In the genomic region with DNA sequence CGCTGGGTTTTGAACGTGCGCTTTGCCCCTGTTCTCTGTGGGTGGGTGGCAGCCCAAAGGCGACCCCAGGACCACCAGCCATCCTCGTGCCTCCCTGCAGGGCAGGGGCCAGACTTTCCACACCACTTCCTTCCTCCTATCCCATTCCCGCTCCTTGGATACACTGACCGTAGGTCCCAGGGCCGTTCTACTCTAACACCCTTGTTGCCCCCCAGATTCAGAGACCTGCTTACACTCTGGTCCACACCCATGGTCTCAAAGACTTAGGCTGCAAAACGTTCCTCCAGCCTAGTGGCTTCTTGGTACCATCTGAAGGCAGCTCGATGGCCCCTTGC, we compare ENCODE assay signal across 14 cellular contexts. TPM values are rescaled to one million over a fixed set of nuclear protein-coding genes. Genes with fewer than 3 reads are reported as not detected.
DNase-seq lines count a peak whose midpoint lies in the region; ATAC-seq, FAIRE-seq and TF ChIP-seq lines count a peak whose summit lies in the region.
"Had no signal": no experiment of that assay in that cellular context is flagged by ENCODE, and none has a peak within 500 bp of the region (broad histone marks: within the 10 kb centered on the region; RNA-seq: fewer than 3 reads in every experiment).

No MANE protein-coding gene starts in this region.

- peak overlapping the region; percentile 9 for H3K4me2 ChIP-seq in parathyroid adenoma (ENCODE audit: low read length)

- H3K4me1 Mint-ChIP-seq in CD4-positive, alpha-beta T cell (ENCODE audit: low read depth), result peaks cover 6% of the 10 kb centered on the region

- no peak overlapping the region for H3K27ac ChIP-seq in CD4-positive, alpha-beta T cell (ENCODE audit: low read depth, low read length)
- H3K27ac ChIP-seq in esophagus muscularis mucosa (replicated peaks in 1 of 4) (no peak overlapping the region), parathyroid adenoma (no peak overlapping the region)

- peaks cover 83% of the 10 kb centered on the region for H3K27me3 Mint-ChIP-seq in CD4-positive, alpha-beta T cell

- no peaks in the 10 kb centered on the region for H3K79me2 ChIP-seq in parathyroid adenoma

- H2AFZ ChIP-seq in parathyroid adenoma, result peak overlapping the region; percentile 52

- H3K9me3 ChIP-seq in CD4-positive, alpha-beta T cell (ENCODE audit: control insufficient read depth, low read length), result no peaks in the 10 kb centered on the region
- H3K9me3 ChIP-seq in NT2/D1 (ENCODE audit: insufficient read depth, low read length) (no peaks in the 10 kb centered on the region), esophagus muscularis mucosa (no peaks in the 10 kb centered on the region), parathyroid adenoma (ENCODE audit: control insufficient read depth, low read length) (no peaks in the 10 kb centered on the region)

- H3K27me3 ChIP-seq in CD4-positive, alpha-beta T cell (ENCODE audit: control insufficient read depth, insufficient read depth, low read length), result peaks cover 58% of the 10 kb centered on the region
- H3K27me3 ChIP-seq in NT2/D1 (ENCODE audit: insufficient read depth, insufficient read length) (peaks cover 59% of the 10 kb centered on the region), esophagus muscularis mucosa (peaks cover 0 to 46% (median 9%) of the 10 kb centered on the region in 4 donors), parathyroid adenoma (ENCODE audit: control insufficient read depth, insufficient read depth, low read length) (peaks cover 3% of the 10 kb centered on the region)

- no peak for FAIRE-seq in H54 (lab: Jason Lieb, UNC)
- FAIRE-seq: D721Med, endometrium, GM12892, keratinocyte had no signal

- no peak for DNase-seq in CD4-positive, alpha-beta T cell
- no peak for DNase-seq in NT2/D1 (ENCODE audit: low read depth, low spot score)
- no peak for DNase-seq in esophagus muscularis mucosa (ENCODE audit: extremely low spot score)
- no peak for DNase-seq in H54 (ENCODE audit: insufficient read length, low spot score)
- DNase-seq in NCI-H510A (lab: John Stamatoyannopoulos, UW), result no peak
- DNase-seq in T-helper 9 cell, result no peak
- DNase-seq: NCI-H187 treated with DMSO at 0.1 percent for 48 hours had no signal

- ATAC-seq in CD4-positive, alpha-beta T cell (ENCODE audit: poor library complexity), result no peak
- no peak for ATAC-seq in GM21786 (IDR thresholded peaks at IDR 0.05; ENCODE audit: unreplicated experiment)

- H3K4me1 ChIP-seq in NT2/D1 (ENCODE audit: insufficient read depth, insufficient read length) (no peaks in the 10 kb centered on the region), esophagus muscularis mucosa (peaks cover 0 to 14% (median 7%) of the 10 kb centered on the region in 4 donors), parathyroid adenoma (no peaks in the 10 kb centered on the region)

- POLR2A ChIA-PET in CD4-positive, alpha-beta T cell (lab: Charles Lee), result no interaction called here

- no peak for TF ChIP-seq CTCF in CD4-positive, alpha-beta T cell (IDR thresholded peaks at IDR 0.05)
- no peak for TF ChIP-seq CTCF in esophagus muscularis mucosa (IDR thresholded peaks at IDR 0.05)
- no peak for TF ChIP-seq CTCF in parathyroid adenoma (IDR thresholded peaks at IDR 0.05)

- TF ChIP-seq POLR2A in esophagus muscularis mucosa (IDR thresholded peaks at IDR 0.05; ENCODE audit: low read depth) (no peak), H54 (IDR thresholded peaks at IDR 0.05; ENCODE audit: low read depth, low read length) (no peak)

- peak overlapping the region; percentile 32 for H3K4me3 Mint-ChIP-seq in CD4-positive, alpha-beta T cell

- WGBS in esophagus muscularis mucosa, result 34% methylated on average over 10 of the region's 10 CpGs

- no peak overlapping the region for H3K27ac Mint-ChIP-seq in CD4-positive, alpha-beta T cell

- peak overlapping the region; percentile 64 for H3K4me3 ChIP-seq in NT2/D1 (ENCODE audit: insufficient read length, low read depth)
- peak overlapping the region; percentile 40 to 55 (median 42) for H3K4me3 ChIP-seq in esophagus muscularis mucosa
- no peak overlapping the region for H3K4me3 ChIP-seq in parathyroid adenoma (ENCODE audit: low read depth, low read length)

- H3K36me3 ChIP-seq in NT2/D1 (ENCODE audit: insufficient read depth, insufficient read length, low read length) (no peaks in the 10 kb centered on the region), esophagus muscularis mucosa (no peaks in the 10 kb centered on the region), parathyroid adenoma (ENCODE audit: control insufficient read depth, insufficient read depth, low read length) (no peaks in the 10 kb centered on the region)

- H3K9ac ChIP-seq in NT2/D1 (ENCODE audit: insufficient read length, low read depth) (peak overlapping the region; percentile 78), parathyroid adenoma (no peak overlapping the region)

- H3K9me3 Mint-ChIP-seq in CD4-positive, alpha-beta T cell, result no peaks in the 10 kb centered on the region

- TF ChIP-seq EP300 in esophagus muscularis mucosa (IDR thresholded peaks at IDR 0.05), result no peak

- intact Hi-C loops in CD4-positive, alpha-beta T cell (cut with DNase I, micrococcal nuclease), result no loop called here
- intact Hi-C loops in esophagus muscularis mucosa (cut with DNase I), result no loop called here

- no peaks in the 10 kb centered on the region for H3K36me3 Mint-ChIP-seq in CD4-positive, alpha-beta T cell (ENCODE audit: low read depth)

- CTCF ChIA-PET in CD4-positive, alpha-beta T cell (lab: Charles Lee), result no interaction called here

RNA-seq across cellular contexts. Expression of a gene that starts 0.3 kb away (rescaled TPM):
- total RNA-seq in CD4-positive, alpha-beta T cell, result not detected
- total RNA-seq in esophagus muscularis mucosa, result under 1 TPM; under 0.01 to 0.33 (median 0.21) TPM
- total RNA-seq: pulmonary artery endothelial cell had no signal
